Comparison of ENCODE assay signal across 8 cellular contexts in the genomic region with DNA sequence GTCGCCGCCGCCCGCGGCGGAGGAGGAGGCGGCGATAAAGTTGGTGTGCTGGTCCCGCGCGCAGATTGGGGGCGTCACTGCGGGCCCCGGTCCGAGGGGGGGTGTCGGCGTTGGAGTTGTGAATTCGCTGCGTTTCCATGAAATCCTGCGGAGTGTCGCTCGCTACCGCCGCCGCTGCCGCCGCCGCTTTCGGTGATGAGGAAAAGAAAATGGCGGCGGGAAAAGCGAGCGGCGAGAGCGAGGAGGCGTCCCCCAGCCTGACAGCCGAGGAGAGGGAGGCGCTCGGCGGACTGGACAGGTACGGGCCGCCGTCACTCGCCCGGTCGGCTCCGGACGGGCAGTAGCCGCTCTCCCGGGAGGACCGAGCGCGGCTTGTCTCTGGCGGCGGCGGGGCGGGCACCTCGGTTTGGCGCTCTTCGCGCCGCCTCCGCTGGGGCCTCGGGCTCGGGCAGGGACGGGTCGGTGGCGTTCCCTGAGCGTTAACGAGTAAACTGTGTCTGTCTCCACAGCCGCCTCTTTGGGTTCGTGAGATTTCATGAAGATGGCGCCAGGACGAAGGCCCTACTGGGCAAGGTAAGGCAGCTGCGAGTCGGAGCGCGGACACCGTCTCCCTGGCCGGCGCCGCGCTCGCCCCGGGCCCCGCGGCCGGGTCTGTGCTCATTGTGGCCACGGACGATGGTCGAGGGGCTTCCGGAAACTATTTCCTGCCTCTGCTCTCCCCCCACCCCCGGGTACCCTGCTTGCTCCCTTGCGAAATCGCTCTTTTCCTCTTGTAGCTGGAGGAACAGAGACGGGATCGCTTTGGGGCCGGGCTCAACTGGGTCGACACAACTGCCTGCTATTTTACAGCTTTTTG. TPM values are rescaled to one million over a fixed set of nuclear protein-coding genes. Genes with fewer than 3 reads are reported as not detected.
A peak's percentile ranks its signal among the peaks of the same experiment; 100 is the strongest.
DNase-seq lines count a peak whose midpoint lies in the region; ATAC-seq lines count a peak whose summit lies in the region.

No MANE protein-coding gene starts in this region.

- H3K9ac ChIP-seq in mesendoderm (ENCODE audit: low read length), result peak overlapping the region; percentile 84

- no peak overlapping the region for H2BK5ac ChIP-seq in mesendoderm (ENCODE audit: low read length)

- peak; percentile 21 for ATAC-seq in GM21825 (IDR thresholded peaks at IDR 0.05; ENCODE audit: unreplicated experiment)
- ATAC-seq in HG03457 (IDR thresholded peaks at IDR 0.05; ENCODE audit: unreplicated experiment), result no peak

- no peak overlapping the region for H3K23ac ChIP-seq in mesendoderm (ENCODE audit: low read length)

- H4K8ac ChIP-seq in mesendoderm (ENCODE audit: low read depth, low read length), result no peak overlapping the region

- H3K9me3 ChIP-seq in effector memory CD4-positive, alpha-beta T cell (ENCODE audit: control insufficient read depth, low read length), result no peaks in the 10 kb centered on the region

- H3K36me3 ChIP-seq in effector memory CD4-positive, alpha-beta T cell (ENCODE audit: control insufficient read depth, insufficient read depth, low read length), result no peaks in the 10 kb centered on the region
- no peaks in the 10 kb centered on the region for H3K36me3 ChIP-seq in mesendoderm (ENCODE audit: control insufficient read depth, insufficient read depth, low read length)

- no peak overlapping the region for H4K5ac ChIP-seq in mesendoderm (ENCODE audit: low read length)

- H3K56ac ChIP-seq in mesendoderm (ENCODE audit: low read length), result peak overlapping the region; percentile 80

- H3K79me1 ChIP-seq in mesendoderm (ENCODE audit: low read length), result no peaks in the 10 kb centered on the region

- no CpG with 5 or more reads among the region's 99 CpGs for WGBS in mesendoderm (ENCODE audit: extremely low coverage, insufficient coverage, low lambda C conversion rate)

- peak; percentile 58 for DNase-seq in CD1c-positive myeloid dendritic cell (ENCODE audit: extremely low spot score)
- DNase-seq in NCI-H2227 treated with DMSO at 0.1 percent for 48 hours (lab: John Stamatoyannopoulos, UW), result peak; percentile 41
- DNase-seq in activated CD8-positive, alpha-beta memory T cell treated with anti-CD3 and anti-CD28 coated beads for 24 hours, result peak; percentile 85
- peak; percentile 4 to 46 (median 40) for DNase-seq in effector memory CD4-positive, alpha-beta T cell
- DNase-seq in mesendoderm, result peak; percentile 43
- DNase-seq in stimulated activated CD8-positive, alpha-beta memory T cell treated with anti-CD3 and anti-CD28 coated beads, Interleukin-4, amount 100 ng/mL, for 1 hour (ENCODE audit: low read depth in 2 of 2, low spot score in 1 of 2), result peak; percentile 10 to 17

- no peak overlapping the region for H2AK5ac ChIP-seq in mesendoderm (ENCODE audit: low read length)

- H3K18ac ChIP-seq in mesendoderm (ENCODE audit: low read length), result peak overlapping the region; percentile 91

- H3K4me3 ChIP-seq in effector memory CD4-positive, alpha-beta T cell (ENCODE audit: insufficient read depth, low read depth, low read length, poor library complexity, severe bottlenecking), result peak overlapping the region; percentile 92
- peak overlapping the region; percentile 82 for H3K4me3 ChIP-seq in mesendoderm (ENCODE audit: low read length)

- peak overlapping the region; percentile 59 for H3K4me2 ChIP-seq in mesendoderm (ENCODE audit: low read length)

- peak overlapping the region; percentile 62 for H3K4ac ChIP-seq in mesendoderm (ENCODE audit: low read depth, low read length)

- no peak overlapping the region for H2BK15ac ChIP-seq in mesendoderm (replicated peaks; ENCODE audit: low read depth)

- H3K79me2 ChIP-seq in mesendoderm (ENCODE audit: control insufficient read depth, insufficient read depth, low read length), result peaks cover 30% of the 10 kb centered on the region

- peak overlapping the region; percentile 88 for H3K27ac ChIP-seq in effector memory CD4-positive, alpha-beta T cell (ENCODE audit: insufficient read depth, low read length, poor library complexity, severe bottlenecking)
- peak overlapping the region; percentile 84 for H3K27ac ChIP-seq in mesendoderm (ENCODE audit: low read depth, low read length)

- no peaks in the 10 kb centered on the region for H3K27me3 ChIP-seq in effector memory CD4-positive, alpha-beta T cell (replicated peaks; ENCODE audit: control insufficient read depth, insufficient read depth, low read length, poor library complexity, severe bottlenecking)
- no peaks in the 10 kb centered on the region for H3K27me3 ChIP-seq in mesendoderm (ENCODE audit: insufficient read depth, low read length, poor library complexity)

- no peaks in the 10 kb centered on the region for H3K4me1 ChIP-seq in effector memory CD4-positive, alpha-beta T cell (ENCODE audit: control insufficient read depth, insufficient read depth, low read length, poor library complexity, severe bottlenecking)
- H3K4me1 ChIP-seq in mesendoderm (ENCODE audit: control insufficient read depth, low read depth, low read length), result no peaks in the 10 kb centered on the region

- H2BK120ac ChIP-seq in mesendoderm (ENCODE audit: low read depth, low read length), result no peak overlapping the region

RNA-seq across cellular contexts. Expression of a gene that starts 0.7 kb away (rescaled TPM):
- polyA plus RNA-seq in mesendoderm (2013, experiment 1 of 2), result 88.2 TPM
- polyA plus RNA-seq in mesendoderm (2013, experiment 2 of 2), result 89.3 TPM

RNA-seq across cellular contexts. Expression of a gene that starts 29.8 kb away (rescaled TPM):
- polyA plus RNA-seq in mesendoderm (2013, experiment 1 of 2), result not detected
- polyA plus RNA-seq in mesendoderm (2013, experiment 2 of 2), result not detected

Comparison
In these comparisons a context has a peak if more than half of its experiments do, and no peak if none do; other contexts are left out.
1. DNase-seq: peak in every context shown above with its lines; median percentile 85 in activated CD8-positive, alpha-beta memory T cell treated with anti-CD3 and anti-CD28 coated beads for 24 hours; 58 in CD1c-positive myeloid dendritic cell; 43 in mesendoderm; 41 in NCI-H2227 treated with DMSO at 0.1 percent for 48 hours; 40 in effector memory CD4-positive, alpha-beta T cell; 14 in stimulated activated CD8-positive, alpha-beta memory T cell treated with anti-CD3 and anti-CD28 coated beads, Interleukin-4, amount 100 ng/mL, for 1 hour.